Comparison of ENCODE assay signal across 21 cellular contexts in genomic region chr5:146427619-146427997, GRCh38.
"Had no signal": no experiment of that assay in that cellular context is flagged by ENCODE, and none has a peak within 500 bp of the region (broad histone marks: within the 10 kb centered on the region; RNA-seq: fewer than 3 reads in every experiment).

No MANE protein-coding gene starts in this region.

- H3K27me3 ChIP-seq: ascending aorta, foreskin keratinocyte, pancreas, thyroid gland had no signal

- H3K4me1 ChIP-seq: adrenal gland, ascending aorta, left lung, pancreas had no signal

- H3K27ac Mint-ChIP-seq: activated CD4-positive, alpha-beta memory T cell treated with anti-CD3 and anti-CD28 coated beads, Interleukin-2, amount 10 ng/mL, durations not matched to agents 7 days and 5 days; activated naive CD8-positive, alpha-beta T cell; activated T-helper 17 cell treated with anti-CD3 and anti-CD28 coated beads, Interleukin-2, amount 50 U/mL, for 72 hours; naive thymus-derived CD4-positive, alpha-beta T cell; stimulated activated naive CD8-positive, alpha-beta T cell treated with anti-CD3 and anti-CD28 coated beads, Interleukin-15, Interleukin-2, amounts not matched to agents 100 ng/mL and 50 ng/mL, for 24 hours; T-helper 1 cell treated with Interleukin-12 subunit alpha and Interleukin-12 subunit beta and Interleukin-4 antibody, amounts not matched to agents 30 μg/mL and 1 μg/mL, for 36 hours had no signal

- H3K4me3 Mint-ChIP-seq: activated CD4-positive, alpha-beta memory T cell treated with anti-CD3 and anti-CD28 coated beads, Interleukin-2, amount 10 ng/mL, durations not matched to agents 7 days and 5 days; activated naive CD8-positive, alpha-beta T cell; activated T-helper 17 cell treated with anti-CD3 and anti-CD28 coated beads, Interleukin-2, amount 50 U/mL, for 72 hours; stimulated activated naive CD8-positive, alpha-beta T cell treated with anti-CD3 and anti-CD28 coated beads, Interleukin-15, Interleukin-2, amounts not matched to agents 100 ng/mL and 50 ng/mL, for 24 hours; T-helper 1 cell treated with Interleukin-12 subunit alpha and Interleukin-12 subunit beta and Interleukin-4 antibody, amounts not matched to agents 30 μg/mL and 1 μg/mL, for 36 hours had no signal

- H3K36me3 ChIP-seq: adrenal gland, ascending aorta, brain microvascular endothelial cell, left lung, neutrophil, pancreas, thyroid gland had no signal

- DNase-seq: activated CD4-positive, alpha-beta memory T cell treated with anti-CD3 and anti-CD28 coated beads, Interleukin-2, amount 10 ng/mL, durations not matched to agents 7 days and 5 days; activated CD4-positive, alpha-beta T cell treated with anti-CD3 and anti-CD28 coated beads for 48 hours; activated naive CD4-positive, alpha-beta T cell; adrenal gland; effector CD8-positive, alpha-beta T cell; kidney; left lung; pancreas; stimulated activated CD4-positive, alpha-beta T cell treated with anti-CD3 and anti-CD28 coated beads, Interleukin-1b, Interleukin-23, amount 100 ng/mL, for 48 hours had no signal

- H3K36me3 Mint-ChIP-seq: activated naive CD8-positive, alpha-beta T cell; naive thymus-derived CD4-positive, alpha-beta T cell had no signal

- H3K9me3 Mint-ChIP-seq: activated CD4-positive, alpha-beta memory T cell treated with anti-CD3 and anti-CD28 coated beads, Interleukin-2, amount 10 ng/mL, durations not matched to agents 7 days and 5 days; activated T-helper 17 cell treated with anti-CD3 and anti-CD28 coated beads, Interleukin-2, amount 50 U/mL, for 72 hours; naive thymus-derived CD4-positive, alpha-beta T cell; stimulated activated naive CD8-positive, alpha-beta T cell treated with anti-CD3 and anti-CD28 coated beads, Interleukin-15, Interleukin-2, amounts not matched to agents 100 ng/mL and 50 ng/mL, for 24 hours; T-helper 1 cell treated with Interleukin-12 subunit alpha and Interleukin-12 subunit beta and Interleukin-4 antibody, amounts not matched to agents 30 μg/mL and 1 μg/mL, for 36 hours had no signal

- H3K4me1 Mint-ChIP-seq: activated T-helper 17 cell treated with anti-CD3 and anti-CD28 coated beads, Interleukin-2, amount 50 U/mL, for 72 hours had no signal

- ATAC-seq: activated T-helper 17 cell treated with anti-CD3 and anti-CD28 coated beads, Interleukin-2, amount 50 U/mL, for 72 hours had no signal

- H3K9me3 ChIP-seq: adrenal gland, ascending aorta, left lung, neutrophil, pancreas, thyroid gland had no signal

- H3K4me3 ChIP-seq: adrenal gland, ascending aorta, left lung, lung, pancreas, skin epidermis, thyroid gland had no signal

- H3K27ac ChIP-seq: adrenal gland, ascending aorta, brain microvascular endothelial cell, foreskin keratinocyte, left lung, neutrophil, pancreas, skin epidermis, thyroid gland had no signal
